In genomic region chr3:46298871-46299607, GRCh38 we compare ENCODE assay signal across 16 cellular contexts. TPM values are rescaled to one million over a fixed set of nuclear protein-coding genes. Genes with fewer than 3 reads are reported as not detected.
DNase-seq lines count a peak whose midpoint lies in the region; ATAC-seq and TF ChIP-seq lines count a peak whose summit lies in the region.
"Had no signal": no experiment of that assay in that cellular context is flagged by ENCODE, and none has a peak within 500 bp of the region (broad histone marks: within the 10 kb centered on the region; RNA-seq: fewer than 3 reads in every experiment).

No MANE protein-coding gene starts in this region.

- H3K4me1 Mint-ChIP-seq in activated naive CD8-positive, alpha-beta T cell treated with anti-CD3 and anti-CD28 coated beads for 36 hours: peaks cover 71% of the 10 kb centered on the region
- H3K4me1 Mint-ChIP-seq in H9: no peaks in the 10 kb centered on the region

- H3K27me3 Mint-ChIP-seq in activated naive CD8-positive, alpha-beta T cell treated with anti-CD3 and anti-CD28 coated beads for 36 hours: peaks cover 12% of the 10 kb centered on the region
- peaks cover 6% of the 10 kb centered on the region for H3K27me3 Mint-ChIP-seq in H9 (ENCODE audit: low read depth)

- no peaks in the 10 kb centered on the region for H3K79me1 ChIP-seq in H9 (ENCODE audit: insufficient read depth, low read depth, low read length, poor library complexity, severe bottlenecking)

- H3K4me1 ChIP-seq in KMS-11 (ENCODE audit: low read depth, poor library complexity, severe bottlenecking) (peaks cover 95% of the 10 kb centered on the region), H9 (ENCODE audit: insufficient read depth, low read length) (no peaks in the 10 kb centered on the region)
- H3K4me1 ChIP-seq: BE2C, left ventricle myocardium inferior had no signal

- no peak overlapping the region for H4K91ac ChIP-seq in H9 (ENCODE audit: insufficient read length, low read depth, low read length)

- H4K8ac ChIP-seq in H9 (replicated peaks; ENCODE audit: insufficient read length, low read depth, low read length): no peak overlapping the region

- no peak overlapping the region for H3T11ph ChIP-seq in H9 (ENCODE audit: low read length)

- H3K18ac ChIP-seq in H9 (ENCODE audit: insufficient read length, low read depth, low read length): no peak overlapping the region

- no peak overlapping the region for H3K4me3 ChIP-seq in KMS-11 (IDR thresholded peaks at IDR 0.05; ENCODE audit: insufficient read depth, low read depth, low read length)
- H3K4me3 ChIP-seq: left ventricle myocardium inferior had no signal

- H3K56ac ChIP-seq in H9 (ENCODE audit: insufficient read length, low read depth, low read length): no peak overlapping the region

- no peak overlapping the region for H2BK12ac ChIP-seq in H9 (ENCODE audit: insufficient read length, low read depth, low read length)

- H3K4me2 ChIP-seq in KMS-11 (no peak overlapping the region; the same call in 1 of the 2 replicates), H9 (ENCODE audit: insufficient read depth, insufficient read length, low read length) (no peak overlapping the region)

- no peak overlapping the region for H2AK5ac ChIP-seq in H9 (ENCODE audit: insufficient read length, low read length)

- H3K36me3 ChIP-seq in KMS-11 (ENCODE audit: insufficient read depth): no peaks in the 10 kb centered on the region
- H3K36me3 ChIP-seq: BE2C, left ventricle myocardium inferior had no signal

- no peak for TF ChIP-seq CTCF in KMS-11 (conservative IDR thresholded peaks at IDR 0.05; ENCODE audit: low read depth, low read length)
- no peak for TF ChIP-seq CTCF in H9 (conservative IDR thresholded peaks at IDR 0.05)

- H3K23ac ChIP-seq in H9 (ENCODE audit: insufficient read length, low read depth, low read length): no peak overlapping the region

- no peaks in the 10 kb centered on the region for H3K9me3 ChIP-seq in H9 (ENCODE audit: control insufficient read depth, low read depth, low read length)
- H3K9me3 ChIP-seq: BE2C, left ventricle myocardium inferior had no signal

- WGBS in H9 (ENCODE audit: extremely low coverage, insufficient read length, low lambda C conversion rate): no CpG with 5 or more reads among the region's 9 CpGs

- H2BK20ac ChIP-seq in H9 (ENCODE audit: low read depth, low read length, poor library complexity, severe bottlenecking): no peak overlapping the region

- peaks cover 5% of the 10 kb centered on the region for H3K36me3 Mint-ChIP-seq in activated naive CD8-positive, alpha-beta T cell treated with anti-CD3 and anti-CD28 coated beads for 36 hours
- H3K36me3 Mint-ChIP-seq in H9 (ENCODE audit: insufficient read depth in 1 of 3, low read depth in 3 of 3): no peaks in the 10 kb centered on the region

- no peak overlapping the region; the same call in 1 of the 2 replicates for H3K27ac ChIP-seq in KMS-11
- H3K27ac ChIP-seq in H9 (ENCODE audit: insufficient read length, low read depth, low read length): no peak overlapping the region

- no peak overlapping the region for H2BK15ac ChIP-seq in H9 (ENCODE audit: low read depth, low read length)

- no peak overlapping the region for H3K14ac ChIP-seq in H9 (ENCODE audit: insufficient read depth, low read length)

- no peak overlapping the region for H2BK5ac ChIP-seq in H9 (ENCODE audit: insufficient read length, low read length)

- peak overlapping the region; percentile 50 for H3K4me3 Mint-ChIP-seq in activated naive CD8-positive, alpha-beta T cell treated with anti-CD3 and anti-CD28 coated beads for 36 hours
- H3K4me3 Mint-ChIP-seq in H9: no peak overlapping the region

- H2BK120ac ChIP-seq in H9 (ENCODE audit: low read depth, low read length, poor library complexity, severe bottlenecking): no peak overlapping the region

- no peaks in the 10 kb centered on the region for H3K23me2 ChIP-seq in H9 (ENCODE audit: insufficient read length, low read depth, low read length, poor library complexity, severe bottlenecking)

- H3K27me3 ChIP-seq in KMS-11 (ENCODE audit: insufficient read depth, low read depth) (no peaks in the 10 kb centered on the region), H9 (ENCODE audit: insufficient read depth, low read length) (no peaks in the 10 kb centered on the region)
- H3K27me3 ChIP-seq: BE2C had no signal

- H2AFZ ChIP-seq in KMS-11 (ENCODE audit: low read depth): peak overlapping the region; percentile 34; the same call in 1 of the 2 replicates
- no peak overlapping the region for H2AFZ ChIP-seq in H9 (ENCODE audit: low read length)

- H3K79me2 ChIP-seq in KMS-11 (ENCODE audit: insufficient read depth, low read depth) (no peaks in the 10 kb centered on the region), H9 (ENCODE audit: insufficient read depth, low read length) (no peaks in the 10 kb centered on the region)

- ATAC-seq in HG03139 (IDR thresholded peaks at IDR 0.05; ENCODE audit: unreplicated experiment): no peak

- H3K9ac ChIP-seq in KMS-11: no peak overlapping the region
- H3K9ac ChIP-seq in H9 (ENCODE audit: extremely low read depth, insufficient read length, low read length): no peak overlapping the region

- no peak overlapping the region for H3K4ac ChIP-seq in H9 (ENCODE audit: low read depth, low read length)

- no peak overlapping the region for H4K5ac ChIP-seq in H9 (ENCODE audit: insufficient read length, low read depth, low read length)

- DNase-seq in stimulated activated naive CD4-positive, alpha-beta T cell treated with Interleukin-2 at 50 U/mL for 16 hours (lab: John Stamatoyannopoulos, UW): peak; percentile 31
- no peak for DNase-seq in stimulated activated naive CD4-positive, alpha-beta T cell (lab: John Stamatoyannopoulos, UW)
- DNase-seq in activated naive CD8-positive, alpha-beta T cell treated with anti-CD3 and anti-CD28 coated beads for 36 hours: peak; percentile 59
- DNase-seq in A172 (ENCODE audit: low spot score) (no peak), H9 (no peak)
- no peak for DNase-seq in effector CD4-positive, alpha-beta T cell
- DNase-seq: BE2C, HCEC 1CT, left ventricle myocardium inferior, NCI-H1694, posterior cingulate gyrus had no signal

- peaks cover 2% of the 10 kb centered on the region for H3K9me3 Mint-ChIP-seq in activated naive CD8-positive, alpha-beta T cell treated with anti-CD3 and anti-CD28 coated beads for 36 hours
- no peaks in the 10 kb centered on the region for H3K9me3 Mint-ChIP-seq in H9

- H4K20me1 ChIP-seq in KMS-11 (ENCODE audit: insufficient read depth): no peaks in the 10 kb centered on the region
- H4K20me1 ChIP-seq in H9 (ENCODE audit: control insufficient read depth, insufficient read depth, insufficient read length): no peaks in the 10 kb centered on the region

- H3K27ac Mint-ChIP-seq in activated naive CD8-positive, alpha-beta T cell treated with anti-CD3 and anti-CD28 coated beads for 36 hours: peak overlapping the region; percentile 93
- no peak overlapping the region for H3K27ac Mint-ChIP-seq in H9

RNA-seq across cellular contexts. Expression of gene CCR2, which starts 54.9 kb away (rescaled TPM):
- under 1 TPM in 1 of 2 experiments, not detected in 1; 0.16 TPM for total RNA-seq in activated naive CD8-positive, alpha-beta T cell treated with anti-CD3 and anti-CD28 coated beads for 36 hours
- total RNA-seq in A172 (2014; rRNA removed; shearing (Covaris generic)): not detected in 2 replicates
- total RNA-seq in H9 (2021): not detected in 2 replicates
- total RNA-seq: chondrocyte had no signal

RNA-seq across cellular contexts. Expression of gene CCR3, which starts 56.8 kb away (rescaled TPM):
- not detected for total RNA-seq in activated naive CD8-positive, alpha-beta T cell treated with anti-CD3 and anti-CD28 coated beads for 36 hours
- not detected in 2 replicates for total RNA-seq in A172 (2014; rRNA removed; shearing (Covaris generic))
- total RNA-seq in H9 (2021): not detected in 2 replicates
- total RNA-seq: activated CD8-positive, alpha-beta memory T cell treated with anti-CD3 and anti-CD28 coated beads for 36 hours; chondrocyte; frontal cortex; left ventricle myocardium inferior had no signal

Comparison
In these comparisons a context has a peak if more than half of its experiments do, and no peak if none do; other contexts are left out.
1. DNase-seq: peak in stimulated activated naive CD4-positive, alpha-beta T cell treated with Interleukin-2 at 50 U/mL for 16 hours (single experiment) and activated naive CD8-positive, alpha-beta T cell treated with anti-CD3 and anti-CD28 coated beads for 36 hours (single experiment); none in stimulated activated naive CD4-positive, alpha-beta T cell (0 of 6), A172 (single experiment), effector CD4-positive, alpha-beta T cell (single experiment) and H9 (single experiment).